ENCODE assay signal across 21 cellular contexts in the genomic region with DNA sequence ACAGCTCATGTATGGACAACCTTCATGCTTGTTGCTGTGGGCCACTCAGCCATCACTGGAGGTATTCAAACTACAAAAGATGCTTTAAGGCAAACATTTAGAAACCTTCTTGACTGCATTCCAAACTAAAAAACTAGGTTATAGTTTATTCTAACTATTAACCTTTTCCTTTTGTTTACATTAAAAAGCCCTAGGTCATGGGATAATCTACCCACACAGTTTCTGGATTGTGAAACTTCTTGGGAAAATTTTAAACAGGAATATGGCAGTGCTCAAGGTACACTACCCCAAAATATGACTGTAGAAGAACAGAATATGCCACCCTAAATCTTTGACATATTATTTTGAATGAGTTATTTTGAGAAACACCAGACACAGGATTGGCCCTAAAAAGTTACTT. TPM values are rescaled to one million over a fixed set of nuclear protein-coding genes. Genes with fewer than 3 reads are reported as not detected.
DNase-seq lines count a peak whose midpoint lies in the region; ATAC-seq and TF ChIP-seq lines count a peak whose summit lies in the region.
"Had no signal": no experiment of that assay in that cellular context is flagged by ENCODE, and none has a peak within 500 bp of the region (broad histone marks: within the 10 kb centered on the region; RNA-seq: fewer than 3 reads in every experiment).

No MANE protein-coding gene starts in this region.

- H2BK120ac ChIP-seq in H9 (ENCODE audit: low read depth, low read length, poor library complexity, severe bottlenecking) = no peak overlapping the region

- H3K79me1 ChIP-seq in H9 (ENCODE audit: insufficient read depth, low read depth, low read length, poor library complexity, severe bottlenecking) = no peaks in the 10 kb centered on the region

- no TSS peak for BruUV-seq in PC-3 (replicated peaks; lab: Mats Ljungman, UMichigan)

- no peak overlapping the region for H3K4me3 ChIP-seq in GM23338
- no peak overlapping the region for H3K4me3 ChIP-seq in HUES6 (ENCODE audit: low read depth, low read length)
- H3K4me3 ChIP-seq in PC-3 (ENCODE audit: low read length) = no peak overlapping the region
- no peak overlapping the region for H3K4me3 ChIP-seq in neural progenitor cell

- H3K79me2 ChIP-seq in GM23338 (replicated peaks; ENCODE audit: insufficient read depth) = no peaks in the 10 kb centered on the region
- H3K79me2 ChIP-seq in PC-3 (ENCODE audit: low read length) = no peaks in the 10 kb centered on the region
- H3K79me2 ChIP-seq in neural progenitor cell (ENCODE audit: low read depth) = no peaks in the 10 kb centered on the region
- no peaks in the 10 kb centered on the region for H3K79me2 ChIP-seq in H9 (ENCODE audit: insufficient read depth, low read length)

- no peak overlapping the region for H4K91ac ChIP-seq in H9 (ENCODE audit: insufficient read length, low read depth, low read length)

- DNase-seq in GM23338 (ENCODE audit: low spot score) = no peak
- no peak for DNase-seq in PC-3
- DNase-seq in neural progenitor cell (ENCODE audit: low spot score) = no peak
- DNase-seq in H9 = no peak
- DNase-seq in COLO829 (ENCODE audit: low spot score) = no peak
- DNase-seq: ACHN; BE2C; C1 segment of cervical spinal cord; Caco-2; CD4-positive, CD25-positive, alpha-beta regulatory T cell; CD8-positive, alpha-beta memory T cell; DMS153; DMS79; GDM1; GOT3; H7; KBM-7 had no signal

- peaks cover 5% of the 10 kb centered on the region; the same call in 2 of the 3 replicates for H3K9me3 Mint-ChIP-seq in GM23338
- H3K9me3 Mint-ChIP-seq in neural progenitor cell = no peaks in the 10 kb centered on the region
- H3K9me3 Mint-ChIP-seq in H9 = peaks cover 6 to 11% of the 10 kb centered on the region in 2 experiments; a peak in 4 of 5 replicates

- no peak overlapping the region for H2BK20ac ChIP-seq in H9 (ENCODE audit: low read depth, low read length, poor library complexity, severe bottlenecking)

- H3K14ac ChIP-seq in H9 (ENCODE audit: insufficient read depth, low read length) = no peak overlapping the region

- intact Hi-C loops in PC-3 (cut with micrococcal nuclease) = loop anchor here (5.0 kb wide), 2 partner anchors 39 to 94 kb away; partner anchors contain the start of gene RGS5

- no peak overlapping the region for H2BK12ac ChIP-seq in H9 (ENCODE audit: insufficient read length, low read depth, low read length)

- H3K36me3 Mint-ChIP-seq in GM23338 (ENCODE audit: low read depth) (peaks cover 25% of the 10 kb centered on the region), neural progenitor cell (peaks cover 13% of the 10 kb centered on the region), H9 (ENCODE audit: insufficient read depth in 1 of 3, low read depth in 3 of 3) (peaks cover 18 to 42% (median 19%) of the 10 kb centered on the region in 3 experiments)

- H2AK5ac ChIP-seq in H9 (ENCODE audit: insufficient read length, low read length) = no peak overlapping the region

- POLR2A ChIA-PET in PC-3 (lab: Charles Lee; ENCODE audit: unreplicated experiment) = no interaction called here

- H2BK15ac ChIP-seq in H9 (ENCODE audit: low read depth, low read length) = no peak overlapping the region

- H3K18ac ChIP-seq in H9 (ENCODE audit: insufficient read length, low read depth, low read length) = no peak overlapping the region

- H3K4me1 Mint-ChIP-seq in GM23338 (peaks cover 13% of the 10 kb centered on the region; the same call in 2 of the 3 replicates), neural progenitor cell (no peaks in the 10 kb centered on the region), H9 (peaks cover 24 to 38% of the 10 kb centered on the region in 2 experiments)
- H3K4me1 Mint-ChIP-seq: CD8-positive, alpha-beta memory T cell had no signal

- H3K4me2 ChIP-seq in GM23338 (peak overlapping the region; percentile 27; the same call in 1 of the 2 replicates), PC-3 (ENCODE audit: low read length) (no peak overlapping the region), neural progenitor cell (peak overlapping the region; percentile 34), H9 (ENCODE audit: insufficient read depth, insufficient read length, low read length) (no peak overlapping the region)

- H3T11ph ChIP-seq in H9 (ENCODE audit: low read length) = no peak overlapping the region

- H3K4me1 ChIP-seq in GM23338 (ENCODE audit: insufficient read depth) (peaks cover 28% of the 10 kb centered on the region), HUES6 (ENCODE audit: control insufficient read depth, insufficient read depth, low read length) (peaks cover 20% of the 10 kb centered on the region), PC-3 (ENCODE audit: insufficient read depth, low read length) (peaks cover 8% of the 10 kb centered on the region; the same call in 1 of the 2 replicates), neural progenitor cell (peaks cover 40% of the 10 kb centered on the region), H9 (ENCODE audit: insufficient read depth, low read length) (no peaks in the 10 kb centered on the region; the same call in 1 of the 2 replicates)

- no peaks in the 10 kb centered on the region for H3K23me2 ChIP-seq in H9 (ENCODE audit: insufficient read length, low read depth, low read length, poor library complexity, severe bottlenecking)

- H3K4ac ChIP-seq in H9 (ENCODE audit: low read depth, low read length) = no peak overlapping the region

- H4K20me1 ChIP-seq in GM23338 (replicated peaks; ENCODE audit: insufficient read depth) (no peaks in the 10 kb centered on the region), PC-3 (ENCODE audit: low read length) (no peaks in the 10 kb centered on the region), neural progenitor cell (ENCODE audit: low read depth) (no peaks in the 10 kb centered on the region), H9 (ENCODE audit: control insufficient read depth, insufficient read depth, insufficient read length) (no peaks in the 10 kb centered on the region)

- no peaks in the 10 kb centered on the region for H3K9me3 ChIP-seq in HUES6 (ENCODE audit: control insufficient read depth, insufficient read depth, low read depth, low read length)
- no peaks in the 10 kb centered on the region for H3K9me3 ChIP-seq in PC-3 (ENCODE audit: low read length)
- no peaks in the 10 kb centered on the region for H3K9me3 ChIP-seq in neural progenitor cell (ENCODE audit: low read depth)
- H3K9me3 ChIP-seq in H9 (ENCODE audit: control insufficient read depth, low read depth, low read length) = no peaks in the 10 kb centered on the region
- H3K9me3 ChIP-seq: BE2C, Caco-2 had no signal

- H3K23ac ChIP-seq in H9 (ENCODE audit: insufficient read length, low read depth, low read length) = no peak overlapping the region

- no peak overlapping the region for H4K5ac ChIP-seq in H9 (ENCODE audit: insufficient read length, low read depth, low read length)

- H3K56ac ChIP-seq in H9 (ENCODE audit: insufficient read length, low read depth, low read length) = no peak overlapping the region

- peaks cover 2% of the 10 kb centered on the region for H3K27me3 Mint-ChIP-seq in GM23338 (ENCODE audit: insufficient read depth, low read depth, poor library complexity)
- peaks cover 7% of the 10 kb centered on the region for H3K27me3 Mint-ChIP-seq in neural progenitor cell (ENCODE audit: insufficient read depth, low read depth)
- H3K27me3 Mint-ChIP-seq in H9 (ENCODE audit: low read depth) = no peaks in the 10 kb centered on the region
- H3K27me3 Mint-ChIP-seq: CD4-positive, CD25-positive, alpha-beta regulatory T cell; IgD-negative memory B cell had no signal

- H3K27ac Mint-ChIP-seq in GM23338 (no peak overlapping the region), neural progenitor cell (no peak overlapping the region), H9 (peak overlapping the region in 1 of 3 experiments; percentile 4; a peak in 2 of 7 replicates)
- H3K27ac Mint-ChIP-seq: CD4-positive, CD25-positive, alpha-beta regulatory T cell; CD8-positive, alpha-beta memory T cell; IgD-negative memory B cell had no signal

- H2BK5ac ChIP-seq in H9 (ENCODE audit: insufficient read length, low read length) = no peak overlapping the region

- H3K36me3 ChIP-seq in GM23338 (ENCODE audit: insufficient read depth) = no peaks in the 10 kb centered on the region
- no peaks in the 10 kb centered on the region for H3K36me3 ChIP-seq in HUES6 (ENCODE audit: control insufficient read depth, insufficient read depth, low read length)
- H3K36me3 ChIP-seq in PC-3 (ENCODE audit: low read depth, low read length) = no peaks in the 10 kb centered on the region
- H3K36me3 ChIP-seq in neural progenitor cell = peaks cover 3% of the 10 kb centered on the region

- TF ChIP-seq CTCF in GM23338 (conservative IDR thresholded peaks at IDR 0.05; ENCODE audit: low read depth in 2 of 2) (no peak), PC-3 (conservative IDR thresholded peaks at IDR 0.05; ENCODE audit: low read depth, low read length) (no peak), neural progenitor cell (IDR thresholded peaks at IDR 0.05) (no peak), H9 (conservative IDR thresholded peaks at IDR 0.05) (no peak)

- no peak overlapping the region for H3K9ac ChIP-seq in HUES6 (ENCODE audit: low read length)
- no peak overlapping the region for H3K9ac ChIP-seq in PC-3 (ENCODE audit: low read length)
- no peak overlapping the region for H3K9ac ChIP-seq in neural progenitor cell
- no peak overlapping the region for H3K9ac ChIP-seq in H9 (ENCODE audit: extremely low read depth, insufficient read length, low read length)

- 0 out of 2 replicates have a peak, but pooled peaks cover 2% of the 10 kb centered on the region for H3K9me2 ChIP-seq in GM23338 (ENCODE audit: insufficient read depth)
- no peaks in the 10 kb centered on the region for H3K9me2 ChIP-seq in PC-3 (replicated peaks; ENCODE audit: low read length)

- H3K27ac ChIP-seq in GM23338 (ENCODE audit: low read depth) (no peak overlapping the region), HUES6 (ENCODE audit: low read depth, low read length) (0 out of 2 replicates have a peak overlapping the region, but pooled peaks have one; percentile 61), PC-3 (ENCODE audit: low read length) (no peak overlapping the region), neural progenitor cell (no peak overlapping the region), H9 (ENCODE audit: insufficient read length, low read depth, low read length) (no peak overlapping the region)
- H3K27ac ChIP-seq: HL-60 had no signal

- H3K4me3 Mint-ChIP-seq in GM23338 (no peak overlapping the region), neural progenitor cell (no peak overlapping the region), H9 (no peak overlapping the region)
- H3K4me3 Mint-ChIP-seq: CD4-positive, CD25-positive, alpha-beta regulatory T cell; CD8-positive, alpha-beta memory T cell; IgD-negative memory B cell had no signal

- ATAC-seq in GM23338 (no peak), PC-3 (0 out of 2 replicates have a peak, but pooled peaks have one; percentile 21), HG02840 (IDR thresholded peaks at IDR 0.05; ENCODE audit: low FRiP score, unreplicated experiment) (no peak)

- no peaks in the 10 kb centered on the region for H3K27me3 ChIP-seq in GM23338 (ENCODE audit: insufficient read depth)
- H3K27me3 ChIP-seq in HUES6 (ENCODE audit: control insufficient read depth, insufficient read depth, low read length) = no peaks in the 10 kb centered on the region
- no peaks in the 10 kb centered on the region for H3K27me3 ChIP-seq in PC-3 (ENCODE audit: low read length)
- no peaks in the 10 kb centered on the region for H3K27me3 ChIP-seq in neural progenitor cell
- H3K27me3 ChIP-seq in H9 (ENCODE audit: insufficient read depth, low read length) = no peaks in the 10 kb centered on the region
- H3K27me3 ChIP-seq: BE2C had no signal

- H4K8ac ChIP-seq in H9 (replicated peaks; ENCODE audit: insufficient read length, low read depth, low read length) = no peak overlapping the region

- H3F3A ChIP-seq in GM23338 (replicated peaks; ENCODE audit: low read depth) (no peaks in the 10 kb centered on the region), PC-3 (ENCODE audit: low read length, unreplicated experiment) (no peaks in the 10 kb centered on the region), neural progenitor cell (ENCODE audit: low read depth) (no peaks in the 10 kb centered on the region)

- CTCF ChIA-PET in PC-3 (lab: Charles Lee) = no interaction called here

- H2AFZ ChIP-seq in GM23338 (no peak overlapping the region), PC-3 (ENCODE audit: low read length) (no peak overlapping the region), neural progenitor cell (replicated peaks) (no peak overlapping the region), H9 (ENCODE audit: low read length) (no peak overlapping the region)

RNA-seq across cellular contexts. Expression of gene NUF2, which starts 25.2 kb away (rescaled TPM):
- 21.7 and 37.6 TPM in 2 replicates for total RNA-seq in GM23338 (2014; rRNA removed; shearing (Covaris generic))
- 47.7 and 51.4 TPM in 2 replicates for polyA plus RNA-seq in GM23338 (2016; fragmentation: Nextera tagmentation; extraction: Ambion mirVana)
- total RNA-seq in PC-3 (2014; rRNA removed) (35.6 and 62.1 TPM in 2 replicates), neural progenitor cell (ENCODE audit: low replicate concordance) (79.4 and 134 TPM in 2 replicates), H9 (2021) (25.2 and 30.7 TPM in 2 replicates)

Comparison
In these comparisons a context has a peak if more than half of its experiments do, and no peak if none do; other contexts are left out.
1. H3K4me2 ChIP-seq: peak in GM23338 (single experiment) and neural progenitor cell (single experiment); none in PC-3 (single experiment) and H9 (single experiment).